19 cellular contexts compared by ENCODE assay signal in the genomic region with DNA sequence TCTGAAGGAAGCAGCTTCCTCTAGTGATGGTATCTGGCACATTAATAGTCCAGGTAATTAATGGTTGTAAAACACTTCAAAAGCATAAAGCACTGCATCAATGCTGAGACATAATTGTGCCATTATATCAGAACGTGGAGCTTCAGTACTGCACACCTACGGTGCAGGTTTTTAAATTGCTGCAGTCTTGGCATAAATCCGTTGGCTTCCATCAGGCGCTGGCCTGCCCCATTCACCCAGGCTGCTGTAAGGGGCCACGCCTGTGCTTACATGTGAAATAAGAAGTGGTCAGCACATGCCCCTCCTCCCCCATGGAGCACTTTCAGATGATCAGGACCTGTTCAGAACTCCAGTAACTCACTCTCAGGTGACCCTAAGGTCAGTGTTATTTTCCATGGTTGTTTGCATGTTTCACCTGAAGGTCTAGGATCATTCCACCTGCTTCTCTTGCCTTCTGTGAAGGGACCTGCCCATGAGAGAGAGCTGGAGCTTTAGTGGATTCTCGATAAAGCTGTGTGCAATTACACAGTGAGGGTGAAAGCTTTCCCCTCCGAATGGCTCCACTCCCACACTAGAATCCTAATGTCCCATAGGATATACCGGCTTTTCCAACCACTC.
DNase-seq lines count a peak whose midpoint lies in the region; ATAC-seq and TF ChIP-seq lines count a peak whose summit lies in the region.
"Had no signal": no experiment of that assay in that cellular context is flagged by ENCODE, and none has a peak within 500 bp of the region (broad histone marks: within the 10 kb centered on the region; RNA-seq: fewer than 3 reads in every experiment).

No MANE protein-coding gene starts in this region.

- no CpG with 5 or more reads among the region's 8 CpGs for WGBS in neuronal stem cell (ENCODE audit: extremely low coverage in 2 of 2, insufficient read length in 2 of 2, insufficient replicate concordance in 1 of 2), 2 donors
- WGBS in sigmoid colon, 2 donors, result 26 to 64% methylated on average over 8 of the region's 8 CpGs

- no peak for TF ChIP-seq POLR2A in sigmoid colon (IDR thresholded peaks at IDR 0.05)

- no peak overlapping the region for H3K4ac ChIP-seq in neuronal stem cell (ENCODE audit: low read length)

- no peak overlapping the region for H2AFZ ChIP-seq in neuronal stem cell (ENCODE audit: low read length)
- H2AFZ ChIP-seq: GM23248 had no signal

- no peak overlapping the region for H2BK12ac ChIP-seq in neuronal stem cell (ENCODE audit: low read length)

- TF ChIP-seq EP300 in sigmoid colon (IDR thresholded peaks at IDR 0.05), result no peak

- DNase-seq in G401 (ENCODE audit: low spot score) (peak; percentile 72), NCI-H69 (lab: John Stamatoyannopoulos, UW) (peak; percentile 47), cerebellum (ENCODE audit: low spot score) (peak; percentile 46), neuronal stem cell (ENCODE audit: low spot score) (no peak), sigmoid colon (no peak), sciatic nerve (ENCODE audit: low spot score) (no peak), cerebellar nuclear complex (lab: John Stamatoyannopoulos, UW) (no peak)
- DNase-seq: CD4-positive, CD25-positive, alpha-beta regulatory T cell; DMS79 treated with DMSO at 0.1 percent for 48 hours; GM23248; H9; KG1; NCI-H1092 treated with DMSO at 0.1 percent for 48 hours; NCI-H1694 treated with DMSO at 0.1 percent for 48 hours; NCI-H2081 treated with DMSO at 0.1 percent for 48 hours; NCI-H510A had no signal

- H2AK5ac ChIP-seq in neuronal stem cell (ENCODE audit: low read depth, low read length), result no peak overlapping the region

- in situ Hi-C loops in G401 (cut with HindIII; ENCODE audit: low sequenced_read_pairs), result no loop called here

- no peak overlapping the region for H2BK15ac ChIP-seq in neuronal stem cell (ENCODE audit: low read length)

- H4K8ac ChIP-seq in neuronal stem cell (ENCODE audit: low read depth, low read length), result no peak overlapping the region

- ATAC-seq in sciatic nerve, result no peak
- ATAC-seq: Right ventricle myocardium inferior had no signal

- no peak overlapping the region for H3K23ac ChIP-seq in neuronal stem cell (ENCODE audit: low read depth, low read length, poor library complexity)

- intact Hi-C loops in sigmoid colon (cut with DNase I), result no loop called here
- intact Hi-C loops in sciatic nerve (cut with DNase I), result no loop called here

- H2BK120ac ChIP-seq in neuronal stem cell (ENCODE audit: low read depth, low read length), result no peak overlapping the region

- H3K14ac ChIP-seq in neuronal stem cell (ENCODE audit: low read length), result no peak overlapping the region

- H4K91ac ChIP-seq in neuronal stem cell (ENCODE audit: low read depth, low read length, poor library complexity), result no peak overlapping the region

- H3K9me3 ChIP-seq in neuronal stem cell (replicated peaks in 1 of 2; ENCODE audit: control insufficient read depth in 2 of 2, insufficient read depth in 1 of 2, low read depth in 1 of 2, low read length in 2 of 2), result no peaks in the 10 kb centered on the region
- no peaks in the 10 kb centered on the region for H3K9me3 ChIP-seq in sigmoid colon
- H3K9me3 ChIP-seq: SJSA1 had no signal

- H3K4me1 ChIP-seq in neuronal stem cell (ENCODE audit: control insufficient read depth in 2 of 2, insufficient read depth in 1 of 2, low read depth in 1 of 2, low read length in 2 of 2) (no peaks in the 10 kb centered on the region), sigmoid colon (no peaks in the 10 kb centered on the region)
- H3K4me1 ChIP-seq: SJSA1 had no signal

- no peak overlapping the region for H2BK5ac ChIP-seq in neuronal stem cell (ENCODE audit: low read length)

- H3K4me2 ChIP-seq in neuronal stem cell (ENCODE audit: insufficient read depth, low read length, poor library complexity, severe bottlenecking), result no peak overlapping the region

- H3K36me3 ChIP-seq in neuronal stem cell (replicated peaks in 1 of 2; ENCODE audit: control insufficient read depth in 2 of 2, insufficient read depth in 2 of 2, low read length in 2 of 2), result no peaks in the 10 kb centered on the region
- no peaks in the 10 kb centered on the region for H3K36me3 ChIP-seq in sigmoid colon
- H3K36me3 ChIP-seq: SJSA1 had no signal

- no peaks in the 10 kb centered on the region for H3K79me1 ChIP-seq in neuronal stem cell (ENCODE audit: low read depth, low read length)

- no peak overlapping the region for H3K18ac ChIP-seq in neuronal stem cell (ENCODE audit: low read length)

- no peak overlapping the region for H3K27ac ChIP-seq in neuronal stem cell (replicated peaks; ENCODE audit: low read length)
- H3K27ac ChIP-seq in sigmoid colon, result no peak overlapping the region
- H3K27ac ChIP-seq: GM23248, HL-60, SJSA1 had no signal

- no peak for TF ChIP-seq CTCF in sigmoid colon (IDR thresholded peaks at IDR 0.05)

- peak overlapping the region; percentile 46 for H3K9ac ChIP-seq in neuronal stem cell (ENCODE audit: low read depth, low read length, poor library complexity)
- H3K9ac ChIP-seq: GM23248 had no signal

- H3K27me3 ChIP-seq in neuronal stem cell (ENCODE audit: control insufficient read depth in 3 of 3, insufficient read depth in 3 of 3, low read depth in 1 of 3, low read length in 3 of 3) (no peaks in the 10 kb centered on the region), sigmoid colon (no peaks in the 10 kb centered on the region)
- H3K27me3 ChIP-seq: SJSA1 had no signal

- no peak overlapping the region for H3K4me3 ChIP-seq in neuronal stem cell (ENCODE audit: low read length in 2 of 2)
- H3K4me3 ChIP-seq in sigmoid colon, result no peak overlapping the region
- H3K4me3 ChIP-seq: GM23248, SJSA1 had no signal

Comparison
In these comparisons a context has a peak if more than half of its experiments do, and no peak if none do; other contexts are left out.
1. DNase-seq: peak in G401 (single experiment), NCI-H69 (single experiment) and cerebellum (single experiment); none in neuronal stem cell (single experiment), sigmoid colon (single experiment), sciatic nerve (single experiment) and cerebellar nuclear complex (0 of 2).